Comparison of ENCODE assay signal across 20 cellular contexts in the genomic region with DNA sequence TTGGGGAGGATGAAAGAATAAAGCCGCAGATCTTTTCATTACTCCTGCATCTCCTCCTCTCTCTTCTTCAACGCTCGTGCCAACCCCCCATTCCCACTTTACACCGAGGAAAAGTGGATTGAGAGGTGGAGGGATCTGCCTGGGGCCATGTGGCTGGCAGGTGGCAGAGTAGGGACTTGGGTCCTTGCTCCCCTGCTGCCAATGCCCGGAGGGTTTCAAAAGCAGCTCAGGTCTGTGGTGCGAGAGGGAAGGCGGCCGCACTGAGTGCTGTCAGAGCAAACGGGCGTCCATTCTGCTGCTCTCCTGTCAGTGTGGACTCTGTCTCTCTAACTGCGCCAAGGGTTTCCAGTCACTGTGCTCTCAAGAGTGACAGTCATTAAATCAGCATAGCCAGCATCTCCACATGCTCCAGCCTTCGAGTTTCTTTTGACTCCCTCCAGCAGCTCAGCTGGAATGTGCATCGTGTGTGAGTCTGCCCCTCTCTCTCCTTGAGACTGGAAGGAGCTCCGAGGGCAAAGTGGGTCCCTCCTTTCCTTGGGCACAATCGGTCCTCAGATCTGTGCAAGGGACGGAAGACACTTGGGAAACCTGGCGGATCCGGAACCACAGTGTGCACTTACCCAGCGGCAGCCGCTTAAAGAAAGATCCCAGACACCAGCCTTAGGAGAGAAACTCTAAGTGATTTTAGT.
DNase-seq lines count a peak whose midpoint lies in the region; ATAC-seq and TF ChIP-seq lines count a peak whose summit lies in the region.
"Had no signal": no experiment of that assay in that cellular context is flagged by ENCODE, and none has a peak within 500 bp of the region (broad histone marks: within the 10 kb centered on the region; RNA-seq: fewer than 3 reads in every experiment).

No MANE protein-coding gene starts in this region.

- H3K4me3 ChIP-seq in breast epithelium: no peak overlapping the region
- no peak overlapping the region for H3K4me3 ChIP-seq in neural cell (ENCODE audit: low read length)
- H3K4me3 ChIP-seq in vagina: no peak overlapping the region
- H3K4me3 ChIP-seq in esophagus muscularis mucosa: no peak overlapping the region
- H3K4me3 ChIP-seq: A549, BLaER1 had no signal

- H3K36me3 Mint-ChIP-seq in MCF 10A (ENCODE audit: insufficient read depth, unreplicated experiment): peaks cover 33% of the 10 kb centered on the region
- peaks cover 16% of the 10 kb centered on the region for H3K36me3 Mint-ChIP-seq in central memory CD8-positive, alpha-beta T cell (ENCODE audit: insufficient read depth)

- H3F3A ChIP-seq in neural cell (ENCODE audit: insufficient read depth, low read length, poor library complexity, severe bottlenecking): no peaks in the 10 kb centered on the region

- no peak overlapping the region for H3K4me2 ChIP-seq in neural cell (ENCODE audit: low read length)
- H3K4me2 ChIP-seq: A549, BLaER1 had no signal

- TF ChIP-seq RAD21 in neural cell (conservative IDR thresholded peaks at IDR 0.05): no peak

- H3K36me3 ChIP-seq in breast epithelium (no peaks in the 10 kb centered on the region), neural cell (ENCODE audit: insufficient read depth, low read length) (no peaks in the 10 kb centered on the region), vagina (no peaks in the 10 kb centered on the region), esophagus muscularis mucosa (peaks cover 0 to 10% (median 4%) of the 10 kb centered on the region in 4 donors)

- POLR2A ChIA-PET in MCF 10A (lab: Yijun Ruan, JAX): interaction anchor here (0.6 kb wide), 1 partner anchor 919 kb away, joined by 3 read pairs; no protein-coding TSS in a partner anchor

- H3K27me3 Mint-ChIP-seq in MCF 10A (ENCODE audit: insufficient read depth, unreplicated experiment): no peaks in the 10 kb centered on the region
- no peaks in the 10 kb centered on the region for H3K27me3 Mint-ChIP-seq in central memory CD8-positive, alpha-beta T cell
- H3K27me3 Mint-ChIP-seq: CD4-positive, alpha-beta memory T cell had no signal

- WGBS in esophagus muscularis mucosa: 91% methylated on average over 20 of the region's 20 CpGs

- no TSS peak for BruUV-seq in MCF 10A (replicated peaks; lab: Mats Ljungman, UMichigan)

- H3K79me2 ChIP-seq in neural cell (replicated peaks; ENCODE audit: insufficient read depth, low read length): peaks cover 37% of the 10 kb centered on the region

- no peaks in the 10 kb centered on the region for H3K9me3 ChIP-seq in breast epithelium
- H3K9me3 ChIP-seq in neural cell (ENCODE audit: low read length): no peaks in the 10 kb centered on the region
- H3K9me3 ChIP-seq in vagina: no peaks in the 10 kb centered on the region
- no peaks in the 10 kb centered on the region for H3K9me3 ChIP-seq in esophagus muscularis mucosa
- H3K9me3 ChIP-seq: A549, BLaER1 had no signal

- intact Hi-C loops in breast epithelium (cut with DNase I; ENCODE audit: low total_unique reads): loop anchor here (5.0 kb wide), 1 partner anchor 382 kb away; no protein-coding TSS in a partner anchor
- intact Hi-C loops in MCF 10A (cut with micrococcal nuclease): no loop called here
- intact Hi-C loops in vagina (cut with DNase I): no loop called here
- intact Hi-C loops in esophagus muscularis mucosa (cut with DNase I): no loop called here

- H3K27ac ChIP-seq in breast epithelium (peak overlapping the region; percentile 45 to 48), neural cell (ENCODE audit: low read length) (peak overlapping the region; percentile 83), vagina (peak overlapping the region; percentile 4), esophagus muscularis mucosa (replicated peaks in 1 of 4) (no peak overlapping the region)
- H3K27ac ChIP-seq: A549, BLaER1 had no signal

- H3K27me3 ChIP-seq in breast epithelium (no peaks in the 10 kb centered on the region), neural cell (ENCODE audit: insufficient read depth, low read depth, low read length) (no peaks in the 10 kb centered on the region), vagina (no peaks in the 10 kb centered on the region), esophagus muscularis mucosa (no peaks in the 10 kb centered on the region)
- H3K27me3 ChIP-seq: BLaER1 had no signal

- H3K4me1 ChIP-seq in breast epithelium: peaks cover 0 to 6% of the 10 kb centered on the region in 2 donors
- peaks cover 50% of the 10 kb centered on the region for H3K4me1 ChIP-seq in vagina
- H3K4me1 ChIP-seq in esophagus muscularis mucosa: peaks cover 26 to 54% (median 40%) of the 10 kb centered on the region in 4 donors
- H3K4me1 ChIP-seq: A549 had no signal

- no peak overlapping the region for H3K27ac Mint-ChIP-seq in MCF 10A (ENCODE audit: low read depth, unreplicated experiment)
- H3K27ac Mint-ChIP-seq in central memory CD8-positive, alpha-beta T cell (ENCODE audit: low read depth): peak overlapping the region; percentile 38

- no peak for ATAC-seq in central memory CD8-positive, alpha-beta T cell (replicated peaks; ENCODE audit: extremely low read depth, poor library complexity, severe bottlenecking)
- no peak for ATAC-seq in GM18907 (IDR thresholded peaks at IDR 0.05; ENCODE audit: unreplicated experiment)
- ATAC-seq: A549, HepG2, PC-3 had no signal

- DNase-seq in breast epithelium (ENCODE audit: low spot score in 2 of 2) (no peak), MCF 10A (ENCODE audit: unreplicated experiment) (no peak), vagina (ENCODE audit: extremely low spot score in 2 of 2) (peak in 1 of 2 donors; percentile 78), pons (ENCODE audit: low spot score) (no peak), esophagus muscularis mucosa (ENCODE audit: extremely low spot score) (no peak)
- DNase-seq in central memory CD8-positive, alpha-beta T cell (ENCODE audit: low spot score in 2 of 2): no peak
- DNase-seq: Calu3; CD4-positive, alpha-beta memory T cell; DMS53; EL; KBM-7; MV-4-11; NCI-H1694 treated with DMSO at 0.1 percent for 48 hours; NCI-H82; PC-3 had no signal

- no peaks in the 10 kb centered on the region for H3K9me2 ChIP-seq in neural cell (ENCODE audit: insufficient read depth, low read length)

- peak overlapping the region; percentile 31 for H3K9ac ChIP-seq in neural cell (ENCODE audit: low read length)
- H3K9ac ChIP-seq: BLaER1 had no signal

- no peak overlapping the region for H3K4me3 Mint-ChIP-seq in MCF 10A (ENCODE audit: unreplicated experiment)
- no peak overlapping the region for H3K4me3 Mint-ChIP-seq in central memory CD8-positive, alpha-beta T cell
- H3K4me3 Mint-ChIP-seq: CD4-positive, alpha-beta memory T cell had no signal

- TF ChIP-seq CTCF in breast epithelium (IDR thresholded peaks at IDR 0.05) (no peak), MCF 10A (IDR thresholded peaks at IDR 0.05; ENCODE audit: unreplicated experiment) (no peak), neural cell (IDR thresholded peaks at IDR 0.05; ENCODE audit: poor library complexity, severe bottlenecking) (no peak), vagina (IDR thresholded peaks at IDR 0.05) (no peak), esophagus muscularis mucosa (IDR thresholded peaks at IDR 0.05) (no peak)

- H2AFZ ChIP-seq in neural cell (ENCODE audit: low read depth, low read length): no peak overlapping the region

- TF ChIP-seq POLR2A in breast epithelium (IDR thresholded peaks at IDR 0.05): no peak
- TF ChIP-seq POLR2A in vagina (IDR thresholded peaks at IDR 0.05): no peak
- TF ChIP-seq POLR2A in esophagus muscularis mucosa (IDR thresholded peaks at IDR 0.05; ENCODE audit: low read depth): no peak

- CTCF ChIA-PET in MCF 10A (lab: Yijun Ruan, JAX): interaction anchor here (1.1 kb wide), 1 partner anchor 144 kb away, joined by 3 read pairs; no protein-coding TSS in a partner anchor

- H3K9me3 Mint-ChIP-seq in MCF 10A (ENCODE audit: unreplicated experiment): peaks cover 3% of the 10 kb centered on the region
- no peaks in the 10 kb centered on the region for H3K9me3 Mint-ChIP-seq in central memory CD8-positive, alpha-beta T cell
- H3K9me3 Mint-ChIP-seq: CD4-positive, alpha-beta memory T cell had no signal

- H4K20me1 ChIP-seq in neural cell (ENCODE audit: insufficient read depth): no peaks in the 10 kb centered on the region

- peaks cover 12% of the 10 kb centered on the region for H3K4me1 Mint-ChIP-seq in MCF 10A (ENCODE audit: insufficient read depth, unreplicated experiment)
- H3K4me1 Mint-ChIP-seq in central memory CD8-positive, alpha-beta T cell: peaks cover 55% of the 10 kb centered on the region

- no peak for TF ChIP-seq EP300 in neural cell (conservative IDR thresholded peaks at IDR 0.05; ENCODE audit: poor library complexity, severe bottlenecking)
- TF ChIP-seq EP300 in esophagus muscularis mucosa (IDR thresholded peaks at IDR 0.05): no peak

TF ChIP-seq in neural cell, 6 proteins besides CTCF, POLR2A, EP300 and RAD21:
- TF ChIP-seq POLR2AphosphoS5 (IDR thresholded peaks at IDR 0.05) (no peak), REST (IDR thresholded peaks at IDR 0.05; ENCODE audit: borderline replicate concordance) (no peak), MXI1 (conservative IDR thresholded peaks at IDR 0.05; ENCODE audit: poor library complexity, severe bottlenecking) (no peak), SMC3 (conservative IDR thresholded peaks at IDR 0.05; ENCODE audit: poor library complexity) (no peak), EZH2 (IDR thresholded peaks at IDR 0.05; ENCODE audit: borderline replicate concordance, insufficient read depth, low read length, poor library complexity, severe bottlenecking) (no peak), TAF1 (IDR thresholded peaks at IDR 0.05; ENCODE audit: low read depth) (no peak)

Comparison
In these comparisons a context has a peak if more than half of its experiments do, and no peak if none do; other contexts are left out.
1. H3K27ac ChIP-seq: peak in breast epithelium (2 of 2), neural cell (single experiment) and vagina (single experiment); none in esophagus muscularis mucosa (0 of 4).